ENCODE assay signal across 1 cellular context in the genomic region with DNA sequence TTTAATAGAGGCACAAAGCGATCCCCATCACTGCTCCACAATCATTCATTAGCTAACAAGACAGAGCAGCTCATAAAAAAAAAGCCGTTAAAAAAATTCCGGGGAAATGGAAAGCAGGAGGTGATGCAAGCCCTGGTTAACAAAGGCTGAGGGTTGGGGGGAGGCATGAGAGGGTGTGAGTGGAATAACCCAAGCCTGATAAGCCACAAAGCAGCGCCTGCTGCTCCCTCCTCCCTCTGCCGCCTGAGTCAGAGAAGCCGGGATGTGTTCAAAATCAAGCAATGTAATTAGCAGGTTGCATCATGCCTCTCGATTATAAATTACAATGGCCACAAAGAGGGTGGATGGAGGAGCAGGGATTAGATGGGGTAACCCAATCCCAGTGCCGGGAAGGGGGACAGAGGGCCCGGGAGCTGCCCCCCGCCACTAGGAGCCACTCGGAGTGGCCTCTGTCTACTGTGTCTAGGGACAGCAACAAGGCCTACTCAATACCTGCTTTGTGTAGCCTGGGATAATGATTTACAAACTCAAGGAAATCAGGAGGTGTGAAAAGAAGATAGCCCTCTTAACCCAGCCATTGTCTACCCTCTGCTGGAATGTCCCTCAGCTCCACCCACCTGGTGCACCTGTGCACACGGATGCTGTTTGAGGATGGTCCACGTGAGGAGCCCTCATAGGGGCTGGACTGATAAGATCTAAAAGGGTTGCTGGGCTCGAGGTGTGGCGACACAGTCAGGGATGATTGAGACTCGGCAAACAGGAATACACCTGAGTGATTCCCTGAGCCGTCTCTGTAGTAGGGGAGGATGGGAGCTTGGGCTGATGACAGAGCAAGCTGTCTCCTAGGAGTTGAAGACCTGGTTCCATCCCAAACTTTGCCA.
TF ChIP-seq lines count a peak whose summit lies in the region.

No MANE protein-coding gene starts in this region.

TF ChIP-seq in HepG2, 621 proteins besides CTCF, POLR2A, EP300 and RAD21 (continued from another document and continues in another):
- TF ChIP-seq, protein P1, sequence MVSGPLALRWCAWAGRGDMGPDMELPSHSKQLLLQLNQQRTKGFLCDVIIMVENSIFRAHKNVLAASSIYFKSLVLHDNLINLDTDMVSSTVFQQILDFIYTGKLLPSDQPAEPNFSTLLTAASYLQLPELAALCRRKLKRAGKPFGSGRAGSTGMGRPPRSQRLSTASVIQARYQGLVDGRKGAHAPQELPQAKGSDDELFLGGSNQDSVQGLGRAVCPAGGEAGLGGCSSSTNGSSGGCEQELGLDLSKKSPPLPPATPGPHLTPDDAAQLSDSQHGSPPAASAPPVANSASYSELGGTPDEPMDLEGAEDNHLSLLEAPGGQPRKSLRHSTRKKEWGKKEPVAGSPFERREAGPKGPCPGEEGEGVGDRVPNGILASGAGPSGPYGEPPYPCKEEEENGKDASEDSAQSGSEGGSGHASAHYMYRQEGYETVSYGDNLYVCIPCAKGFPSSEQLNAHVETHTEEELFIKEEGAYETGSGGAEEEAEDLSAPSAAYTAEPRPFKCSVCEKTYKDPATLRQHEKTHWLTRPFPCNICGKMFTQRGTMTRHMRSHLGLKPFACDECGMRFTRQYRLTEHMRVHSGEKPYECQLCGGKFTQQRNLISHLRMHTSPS (CRISPR knock-in tag; IDR thresholded peaks at IDR 0.05; ENCODE audit: low read depth): peak; percentile 59; the same call in 1 of the 2 replicates
- TF ChIP-seq MTF1 (CRISPR knock-in tag; IDR thresholded peaks at IDR 0.05): no peak; the same call in 1 of the 2 replicates
- TF ChIP-seq ZEB1 (IDR thresholded peaks at IDR 0.05; ENCODE audit: insufficient replicate concordance, low read depth): peak; percentile 100
- TF ChIP-seq NFYC (CRISPR knock-in tag; IDR thresholded peaks at IDR 0.05): peak; percentile 39; the same call in 1 of the 2 replicates
- TF ChIP-seq ZNF232 (CRISPR knock-in tag; IDR thresholded peaks at IDR 0.05; ENCODE audit: borderline replicate concordance): 0 out of 2 replicates have a peak, but pooled peaks have one; percentile 24
- TF ChIP-seq ZNF629 (CRISPR knock-in tag; conservative IDR thresholded peaks at IDR 0.05): no peak; the same call in 1 of the 2 replicates
- 0 out of 2 replicates have a peak, but pooled peaks have one; percentile 63 for TF ChIP-seq NAIF1 (CRISPR knock-in tag; IDR thresholded peaks at IDR 0.05; ENCODE audit: borderline replicate concordance)
- TF ChIP-seq ZNF780A (CRISPR knock-in tag; IDR thresholded peaks at IDR 0.05): no peak; the same call in 1 of the 2 replicates
- no peak for TF ChIP-seq RFX3 (CRISPR knock-in tag; IDR thresholded peaks at IDR 0.05)
- TF ChIP-seq, protein P2, sequence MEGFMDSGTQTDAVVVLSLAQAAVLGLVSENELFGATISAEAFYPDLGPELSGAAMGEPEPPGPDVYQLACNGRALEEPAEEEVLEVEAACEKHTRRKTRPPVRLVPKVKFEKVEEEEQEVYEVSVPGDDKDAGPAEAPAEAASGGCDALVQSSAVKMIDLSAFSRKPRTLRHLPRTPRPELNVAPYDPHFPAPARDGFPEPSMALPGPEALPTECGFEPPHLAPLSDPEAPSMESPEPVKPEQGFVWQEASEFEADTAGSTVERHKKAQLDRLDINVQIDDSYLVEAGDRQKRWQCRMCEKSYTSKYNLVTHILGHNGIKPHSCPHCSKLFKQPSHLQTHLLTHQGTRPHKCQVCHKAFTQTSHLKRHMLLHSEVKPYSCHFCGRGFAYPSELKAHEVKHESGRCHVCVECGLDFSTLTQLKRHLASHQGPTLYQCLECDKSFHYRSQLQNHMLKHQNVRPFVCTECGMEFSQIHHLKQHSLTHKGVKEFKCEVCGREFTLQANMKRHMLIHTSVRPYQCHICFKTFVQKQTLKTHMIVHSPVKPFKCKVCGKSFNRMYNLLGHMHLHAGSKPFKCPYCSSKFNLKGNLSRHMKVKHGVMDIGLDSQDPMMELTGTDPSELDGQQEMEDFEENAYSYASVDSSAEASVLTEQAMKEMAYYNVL (CRISPR knock-in tag; IDR thresholded peaks at IDR 0.05; ENCODE audit: borderline replicate concordance): peak; percentile 85; the same call in 1 of the 2 replicates
- peak; percentile 90 for TF ChIP-seq ETV5 (CRISPR knock-in tag; IDR thresholded peaks at IDR 0.05; ENCODE audit: borderline replicate concordance)
- TF ChIP-seq ZNF432 (CRISPR knock-in tag; IDR thresholded peaks at IDR 0.05; ENCODE audit: borderline replicate concordance): no peak
- TF ChIP-seq ZNF17 (CRISPR knock-in tag; IDR thresholded peaks at IDR 0.05): no peak
- TF ChIP-seq, protein P3, sequence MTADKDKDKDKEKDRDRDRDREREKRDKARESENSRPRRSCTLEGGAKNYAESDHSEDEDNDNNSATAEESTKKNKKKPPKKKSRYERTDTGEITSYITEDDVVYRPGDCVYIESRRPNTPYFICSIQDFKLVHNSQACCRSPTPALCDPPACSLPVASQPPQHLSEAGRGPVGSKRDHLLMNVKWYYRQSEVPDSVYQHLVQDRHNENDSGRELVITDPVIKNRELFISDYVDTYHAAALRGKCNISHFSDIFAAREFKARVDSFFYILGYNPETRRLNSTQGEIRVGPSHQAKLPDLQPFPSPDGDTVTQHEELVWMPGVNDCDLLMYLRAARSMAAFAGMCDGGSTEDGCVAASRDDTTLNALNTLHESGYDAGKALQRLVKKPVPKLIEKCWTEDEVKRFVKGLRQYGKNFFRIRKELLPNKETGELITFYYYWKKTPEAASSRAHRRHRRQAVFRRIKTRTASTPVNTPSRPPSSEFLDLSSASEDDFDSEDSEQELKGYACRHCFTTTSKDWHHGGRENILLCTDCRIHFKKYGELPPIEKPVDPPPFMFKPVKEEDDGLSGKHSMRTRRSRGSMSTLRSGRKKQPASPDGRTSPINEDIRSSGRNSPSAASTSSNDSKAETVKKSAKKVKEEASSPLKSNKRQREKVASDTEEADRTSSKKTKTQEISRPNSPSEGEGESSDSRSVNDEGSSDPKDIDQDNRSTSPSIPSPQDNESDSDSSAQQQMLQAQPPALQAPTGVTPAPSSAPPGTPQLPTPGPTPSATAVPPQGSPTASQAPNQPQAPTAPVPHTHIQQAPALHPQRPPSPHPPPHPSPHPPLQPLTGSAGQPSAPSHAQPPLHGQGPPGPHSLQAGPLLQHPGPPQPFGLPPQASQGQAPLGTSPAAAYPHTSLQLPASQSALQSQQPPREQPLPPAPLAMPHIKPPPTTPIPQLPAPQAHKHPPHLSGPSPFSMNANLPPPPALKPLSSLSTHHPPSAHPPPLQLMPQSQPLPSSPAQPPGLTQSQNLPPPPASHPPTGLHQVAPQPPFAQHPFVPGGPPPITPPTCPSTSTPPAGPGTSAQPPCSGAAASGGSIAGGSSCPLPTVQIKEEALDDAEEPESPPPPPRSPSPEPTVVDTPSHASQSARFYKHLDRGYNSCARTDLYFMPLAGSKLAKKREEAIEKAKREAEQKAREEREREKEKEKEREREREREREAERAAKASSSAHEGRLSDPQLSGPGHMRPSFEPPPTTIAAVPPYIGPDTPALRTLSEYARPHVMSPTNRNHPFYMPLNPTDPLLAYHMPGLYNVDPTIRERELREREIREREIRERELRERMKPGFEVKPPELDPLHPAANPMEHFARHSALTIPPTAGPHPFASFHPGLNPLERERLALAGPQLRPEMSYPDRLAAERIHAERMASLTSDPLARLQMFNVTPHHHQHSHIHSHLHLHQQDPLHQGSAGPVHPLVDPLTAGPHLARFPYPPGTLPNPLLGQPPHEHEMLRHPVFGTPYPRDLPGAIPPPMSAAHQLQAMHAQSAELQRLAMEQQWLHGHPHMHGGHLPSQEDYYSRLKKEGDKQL (CRISPR knock-in tag; IDR thresholded peaks at IDR 0.05; ENCODE audit: low read depth): peak; percentile 82; the same call in 1 of the 2 replicates
- no peak for TF ChIP-seq ZNF879 (CRISPR knock-in tag; IDR thresholded peaks at IDR 0.05)
- TF ChIP-seq DPF2 (CRISPR knock-in tag; IDR thresholded peaks at IDR 0.05; ENCODE audit: borderline replicate concordance, low read depth): no peak; the same call in 1 of the 2 replicates
- TF ChIP-seq JARID2 (CRISPR knock-in tag; IDR thresholded peaks at IDR 0.05; ENCODE audit: insufficient replicate concordance): no peak
- TF ChIP-seq SKI (IDR thresholded peaks at IDR 0.05; ENCODE audit: partially characterized antibody): peak; percentile 41
- TF ChIP-seq ZKSCAN5 (CRISPR knock-in tag; IDR thresholded peaks at IDR 0.05): no peak
- peak; percentile 31; the same call in 1 of the 2 replicates for TF ChIP-seq STAG1 (CRISPR knock-in tag; IDR thresholded peaks at IDR 0.05)
- TF ChIP-seq ZNF558 (CRISPR knock-in tag; IDR thresholded peaks at IDR 0.05; ENCODE audit: borderline replicate concordance): peak; percentile 86; the same call in 1 of the 2 replicates
- 0 out of 2 replicates have a peak, but pooled peaks have one; percentile 15 for TF ChIP-seq ZNF224 (CRISPR knock-in tag; IDR thresholded peaks at IDR 0.05)
- TF ChIP-seq, protein P4, sequence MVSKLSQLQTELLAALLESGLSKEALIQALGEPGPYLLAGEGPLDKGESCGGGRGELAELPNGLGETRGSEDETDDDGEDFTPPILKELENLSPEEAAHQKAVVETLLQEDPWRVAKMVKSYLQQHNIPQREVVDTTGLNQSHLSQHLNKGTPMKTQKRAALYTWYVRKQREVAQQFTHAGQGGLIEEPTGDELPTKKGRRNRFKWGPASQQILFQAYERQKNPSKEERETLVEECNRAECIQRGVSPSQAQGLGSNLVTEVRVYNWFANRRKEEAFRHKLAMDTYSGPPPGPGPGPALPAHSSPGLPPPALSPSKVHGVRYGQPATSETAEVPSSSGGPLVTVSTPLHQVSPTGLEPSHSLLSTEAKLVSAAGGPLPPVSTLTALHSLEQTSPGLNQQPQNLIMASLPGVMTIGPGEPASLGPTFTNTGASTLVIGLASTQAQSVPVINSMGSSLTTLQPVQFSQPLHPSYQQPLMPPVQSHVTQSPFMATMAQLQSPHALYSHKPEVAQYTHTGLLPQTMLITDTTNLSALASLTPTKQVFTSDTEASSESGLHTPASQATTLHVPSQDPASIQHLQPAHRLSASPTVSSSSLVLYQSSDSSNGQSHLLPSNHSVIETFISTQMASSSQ (IDR thresholded peaks at IDR 0.05; ENCODE audit: low read depth): peak; percentile 98
- TF ChIP-seq, protein P4 (CRISPR knock-in tag; IDR thresholded peaks at IDR 0.05; ENCODE audit: borderline replicate concordance): peak; percentile 99
- TF ChIP-seq ZNF550 (CRISPR knock-in tag; IDR thresholded peaks at IDR 0.05; ENCODE audit: borderline replicate concordance): no peak
- TF ChIP-seq, protein P5, sequence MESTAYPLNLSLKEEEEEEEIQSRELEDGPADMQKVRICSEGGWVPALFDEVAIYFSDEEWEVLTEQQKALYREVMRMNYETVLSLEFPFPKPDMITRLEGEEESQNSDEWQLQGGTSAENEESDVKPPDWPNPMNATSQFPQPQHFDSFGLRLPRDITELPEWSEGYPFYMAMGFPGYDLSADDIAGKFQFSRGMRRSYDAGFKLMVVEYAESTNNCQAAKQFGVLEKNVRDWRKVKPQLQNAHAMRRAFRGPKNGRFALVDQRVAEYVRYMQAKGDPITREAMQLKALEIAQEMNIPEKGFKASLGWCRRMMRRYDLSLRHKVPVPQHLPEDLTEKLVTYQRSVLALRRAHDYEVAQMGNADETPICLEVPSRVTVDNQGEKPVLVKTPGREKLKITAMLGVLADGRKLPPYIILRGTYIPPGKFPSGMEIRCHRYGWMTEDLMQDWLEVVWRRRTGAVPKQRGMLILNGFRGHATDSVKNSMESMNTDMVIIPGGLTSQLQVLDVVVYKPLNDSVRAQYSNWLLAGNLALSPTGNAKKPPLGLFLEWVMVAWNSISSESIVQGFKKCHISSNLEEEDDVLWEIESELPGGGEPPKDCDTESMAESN (CRISPR knock-in tag; conservative IDR thresholded peaks at IDR 0.05): peak; percentile 89
- 0 out of 2 replicates have a peak, but pooled peaks have one; percentile 83 for TF ChIP-seq ZNF569 (CRISPR knock-in tag; IDR thresholded peaks at IDR 0.05; ENCODE audit: borderline replicate concordance)
- peak; percentile 96; the same call in 1 of the 2 replicates for TF ChIP-seq KLF6 (CRISPR knock-in tag; IDR thresholded peaks at IDR 0.05)
- no peak for TF ChIP-seq RFX1 (IDR thresholded peaks at IDR 0.05)
- TF ChIP-seq, protein P6, sequence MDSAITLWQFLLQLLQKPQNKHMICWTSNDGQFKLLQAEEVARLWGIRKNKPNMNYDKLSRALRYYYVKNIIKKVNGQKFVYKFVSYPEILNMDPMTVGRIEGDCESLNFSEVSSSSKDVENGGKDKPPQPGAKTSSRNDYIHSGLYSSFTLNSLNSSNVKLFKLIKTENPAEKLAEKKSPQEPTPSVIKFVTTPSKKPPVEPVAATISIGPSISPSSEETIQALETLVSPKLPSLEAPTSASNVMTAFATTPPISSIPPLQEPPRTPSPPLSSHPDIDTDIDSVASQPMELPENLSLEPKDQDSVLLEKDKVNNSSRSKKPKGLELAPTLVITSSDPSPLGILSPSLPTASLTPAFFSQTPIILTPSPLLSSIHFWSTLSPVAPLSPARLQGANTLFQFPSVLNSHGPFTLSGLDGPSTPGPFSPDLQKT (CRISPR knock-in tag; IDR thresholded peaks at IDR 0.05; ENCODE audit: borderline replicate concordance): no peak
- no peak for TF ChIP-seq ZNF282 (IDR thresholded peaks at IDR 0.05; ENCODE audit: partially characterized antibody)
- TF ChIP-seq MYC (CRISPR knock-in tag; IDR thresholded peaks at IDR 0.05; ENCODE audit: borderline replicate concordance): peak; percentile 91
- TF ChIP-seq ATAD3A (CRISPR knock-in tag; IDR thresholded peaks at IDR 0.05): no peak
- TF ChIP-seq HDAC6 (IDR thresholded peaks at IDR 0.05; ENCODE audit: low read depth, low read length): no peak
- TF ChIP-seq ERF (CRISPR knock-in tag; IDR thresholded peaks at IDR 0.05): peak; percentile 63
- peak; percentile 66 for TF ChIP-seq ATF7 (IDR thresholded peaks at IDR 0.05)
- no peak for TF ChIP-seq ATF7 (CRISPR knock-in tag; IDR thresholded peaks at IDR 0.05)
- TF ChIP-seq SP1 (IDR thresholded peaks at IDR 0.05): no peak
- TF ChIP-seq SP1 (CRISPR knock-in tag; IDR thresholded peaks at IDR 0.05): peak; percentile 73
- no peak for TF ChIP-seq ZNF382 (CRISPR knock-in tag; IDR thresholded peaks at IDR 0.05; ENCODE audit: borderline replicate concordance)
- TF ChIP-seq HNF4A (CRISPR knock-in tag; IDR thresholded peaks at IDR 0.05): peak; percentile 70
- TF ChIP-seq, protein P7, sequence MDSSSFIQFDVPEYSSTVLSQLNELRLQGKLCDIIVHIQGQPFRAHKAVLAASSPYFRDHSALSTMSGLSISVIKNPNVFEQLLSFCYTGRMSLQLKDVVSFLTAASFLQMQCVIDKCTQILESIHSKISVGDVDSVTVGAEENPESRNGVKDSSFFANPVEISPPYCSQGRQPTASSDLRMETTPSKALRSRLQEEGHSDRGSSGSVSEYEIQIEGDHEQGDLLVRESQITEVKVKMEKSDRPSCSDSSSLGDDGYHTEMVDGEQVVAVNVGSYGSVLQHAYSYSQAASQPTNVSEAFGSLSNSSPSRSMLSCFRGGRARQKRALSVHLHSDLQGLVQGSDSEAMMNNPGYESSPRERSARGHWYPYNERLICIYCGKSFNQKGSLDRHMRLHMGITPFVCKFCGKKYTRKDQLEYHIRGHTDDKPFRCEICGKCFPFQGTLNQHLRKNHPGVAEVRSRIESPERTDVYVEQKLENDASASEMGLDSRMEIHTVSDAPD (CRISPR knock-in tag; IDR thresholded peaks at IDR 0.05): peak; percentile 34; the same call in 1 of the 2 replicates
